25 cellular contexts compared by ENCODE assay signal in the genomic region with DNA sequence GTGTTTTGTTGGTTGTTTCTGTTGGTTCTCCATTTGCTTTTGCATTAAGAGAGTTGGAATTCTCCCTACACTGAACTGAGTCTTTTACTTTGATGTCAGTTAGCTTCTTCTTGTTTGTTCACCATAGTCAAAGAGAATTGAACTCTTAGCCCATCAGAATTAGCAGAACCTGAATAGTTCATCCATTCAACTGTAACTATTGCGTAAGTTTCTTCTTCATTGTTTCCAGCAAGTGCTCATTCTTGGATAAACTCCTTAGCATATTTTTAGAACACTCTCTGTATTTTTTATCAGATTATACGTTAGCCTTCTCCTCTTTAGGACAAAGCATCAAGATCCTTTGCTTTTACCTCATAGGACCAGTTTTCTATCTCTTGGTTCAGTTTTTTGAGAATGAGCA.
"Had no signal": no experiment of that assay in that cellular context is flagged by ENCODE, and none has a peak within 500 bp of the region (broad histone marks: within the 10 kb centered on the region; RNA-seq: fewer than 3 reads in every experiment).

No MANE protein-coding gene starts in this region.

- DNase-seq: stimulated activated CD4-positive, alpha-beta T cell treated with anti-CD3 and anti-CD28 coated beads, Interleukin-2, amount 100 ng/mL, for 48 hours; stimulated activated CD4-positive, alpha-beta T cell treated with anti-CD3 and anti-CD28 coated beads, Interleukin-4, amount 100 ng/mL, for 1 hour; stimulated activated CD4-positive, alpha-beta T cell treated with anti-CD3 and anti-CD28 coated beads, Interleukin-4, amount 100 ng/mL, for 24 hours; stimulated activated CD4-positive, alpha-beta T cell treated with anti-CD3 and anti-CD28 coated beads, Interleukin-4, amount 100 ng/mL, for 4 hours; stimulated activated CD8-positive, alpha-beta memory T cell treated with anti-CD3 and anti-CD28 coated beads, Interleukin-4, amount 100 ng/mL, for 48 hours; stimulated activated naive B cell treated with anti-CD40 and anti-IgM and Interleukin-4, amounts not matched to agents 10 μg/mL and 1 μg/mL and 100 μg/mL, for 72 hours; stimulated activated naive CD4-positive, alpha-beta T cell; stimulated activated naive CD4-positive, alpha-beta T cell treated with Interleukin-2 at 50 U/mL for 16 hours; stimulated activated naive CD8-positive, alpha-beta T cell treated with anti-CD3 and anti-CD28 coated beads, Interleukin-15, amount 100 ng/mL, for 72 hours; stimulated activated naive CD8-positive, alpha-beta T cell treated with anti-CD3 and anti-CD28 coated beads, Interleukin-15, Interleukin-2, amounts not matched to agents 100 U/mL and 50 U/mL, for 24 hours; stomach; substantia nigra; testis; thyroid gland; tibial artery; transverse colon; trophoblast cell; upper lobe of left lung; upper lobe of right lung; uterus had no signal

- H3K27me3 ChIP-seq: stomach, suprapubic skin, testis, thyroid gland, tibial artery, tibial nerve, transverse colon, upper lobe of left lung, upper lobe of right lung, uterus, vagina had no signal

- H3K4me3 ChIP-seq: stomach, suprapubic skin, testis, thoracic aorta, thyroid gland, tibial artery, tibial nerve, transverse colon, upper lobe of left lung, upper lobe of right lung, uterus, vagina had no signal

- H3K27ac ChIP-seq: stomach, suprapubic skin, testis, thoracic aorta, thyroid gland, tibial artery, tibial nerve, transverse colon, upper lobe of left lung, upper lobe of right lung, uterus, vagina had no signal

- FAIRE-seq: urothelium cell line had no signal

- H3K36me3 ChIP-seq: stomach, suprapubic skin, thoracic aorta, thyroid gland, tibial artery, tibial nerve, transverse colon, upper lobe of left lung, upper lobe of right lung, uterus, vagina had no signal

- H3K4me1 ChIP-seq: stomach, suprapubic skin, testis, thyroid gland, tibial nerve, transverse colon, upper lobe of left lung, upper lobe of right lung, uterus, vagina had no signal

- H3K9me3 ChIP-seq: stomach, suprapubic skin, testis, thoracic aorta, thyroid gland, tibial artery, tibial nerve, transverse colon, upper lobe of left lung, upper lobe of right lung, uterus, vagina had no signal
